In genomic region chr2:221025397-221025796, GRCh38 we compare ENCODE assay signal across 25 cellular contexts.
DNase-seq lines count a peak whose midpoint lies in the region; ATAC-seq, FAIRE-seq and TF ChIP-seq lines count a peak whose summit lies in the region.
"Had no signal": no experiment of that assay in that cellular context is flagged by ENCODE, and none has a peak within 500 bp of the region (broad histone marks: within the 10 kb centered on the region; RNA-seq: fewer than 3 reads in every experiment).

No MANE protein-coding gene starts in this region.

- H3K9me3 Mint-ChIP-seq in memory B cell, result no peaks in the 10 kb centered on the region
- no peaks in the 10 kb centered on the region for H3K9me3 Mint-ChIP-seq in activated T-helper 17 cell treated with anti-CD3 and anti-CD28 coated beads, Interleukin-2, amount 50 U/mL, for 72 hours

- POLR2A ChIA-PET in OCI-LY7 (lab: Charles Lee), result interaction anchor here (0.5 to 0.8 kb wide), 2 partner anchors 15 to 136 kb away, joined by 3 to 4 read pairs; no protein-coding TSS in a partner anchor

- no TSS peak for BruUV-seq in OCI-LY7 (replicated peaks; lab: Mats Ljungman, UMichigan)

- H3K27me3 Mint-ChIP-seq in memory B cell, result no peaks in the 10 kb centered on the region
- H3K27me3 Mint-ChIP-seq in activated T-helper 17 cell treated with anti-CD3 and anti-CD28 coated beads, Interleukin-2, amount 50 U/mL, for 72 hours, result peaks cover 6% of the 10 kb centered on the region

- H3K27ac ChIP-seq in OCI-LY7 (ENCODE audit: low read depth, low read length, poor library complexity, severe bottlenecking), result no peak overlapping the region
- H3K27ac ChIP-seq: body of pancreas, thoracic aorta had no signal

- H3K36me3 Mint-ChIP-seq in memory B cell, result no peaks in the 10 kb centered on the region
- no peaks in the 10 kb centered on the region for H3K36me3 Mint-ChIP-seq in activated T-helper 17 cell treated with anti-CD3 and anti-CD28 coated beads, Interleukin-2, amount 50 U/mL, for 72 hours (ENCODE audit: low read depth)

- H3K4me2 ChIP-seq in OCI-LY7 (ENCODE audit: low read length), result peak overlapping the region; percentile 31; the same call in 1 of the 2 replicates

- intact Hi-C loops in OCI-LY7 (cut with micrococcal nuclease; ENCODE audit: unreplicated experiment), result no loop called here

- no peaks in the 10 kb centered on the region for H3K36me3 ChIP-seq in OCI-LY7 (ENCODE audit: insufficient read depth, low read length)
- H3K36me3 ChIP-seq: thoracic aorta had no signal

- H4K20me1 ChIP-seq in OCI-LY7 (ENCODE audit: insufficient read depth, low read length), result no peaks in the 10 kb centered on the region

- H2AFZ ChIP-seq in OCI-LY7 (ENCODE audit: low read length), result peak overlapping the region; percentile 28; the same call in 1 of the 2 replicates

- ATAC-seq in GM21360 (IDR thresholded peaks at IDR 0.05; ENCODE audit: unreplicated experiment) (peak; percentile 65), memory B cell (ENCODE audit: low read depth) (peak; percentile 59), HG03442 (IDR thresholded peaks at IDR 0.05; ENCODE audit: unreplicated experiment) (no peak)
- no peak for ATAC-seq in activated T-helper 17 cell treated with anti-CD3 and anti-CD28 coated beads, Interleukin-2, amount 50 U/mL, for 72 hours (replicated peaks)
- ATAC-seq: body of pancreas, Panc1, SK-N-SH treated with all-trans-retinoic acid at 6 μM for 48 hours had no signal

- H3K4me3 ChIP-seq in OCI-LY7 (ENCODE audit: low read depth, low read length, poor library complexity, severe bottlenecking), result no peak overlapping the region
- H3K4me3 ChIP-seq: body of pancreas, lung, thoracic aorta had no signal

- no peak for TF ChIP-seq CTCF in OCI-LY7 (conservative IDR thresholded peaks at IDR 0.05; ENCODE audit: low read length)

- H3K4me3 Mint-ChIP-seq in memory B cell, result no peak overlapping the region
- no peak overlapping the region for H3K4me3 Mint-ChIP-seq in activated T-helper 17 cell treated with anti-CD3 and anti-CD28 coated beads, Interleukin-2, amount 50 U/mL, for 72 hours
- H3K4me3 Mint-ChIP-seq: nephron had no signal

- DNase-seq in ELR (ENCODE audit: low read depth) (peak; percentile 1), OCI-LY7 (ENCODE audit: low spot score) (peak; percentile 21), memory B cell (ENCODE audit: low spot score in 2 of 2) (no peak), hippocampal formation (lab: John Stamatoyannopoulos, UW) (no peak), urothelium cell line (ENCODE audit: low spot score) (no peak)
- DNase-seq: activated CD4-positive, alpha-beta T cell treated with anti-CD3 and anti-CD28 coated beads for 48 hours; activated CD8-positive, alpha-beta memory T cell treated with anti-CD3 and anti-CD28 coated beads, Interleukin-2, amount 50 U/mL, for 4 hours; AML-193; body of pancreas; cortex of kidney; foreskin melanocyte; KG1; NCI-H1105; NCI-H748 treated with DMSO at 0.1 percent for 48 hours; posterior cingulate gyrus; stimulated activated CD4-positive, alpha-beta T cell treated with anti-CD3 and anti-CD28 coated beads, Interleukin-2, amount 100 ng/mL, for 48 hours had no signal

- no peaks in the 10 kb centered on the region for H3K9me3 ChIP-seq in OCI-LY7 (ENCODE audit: low read length)
- H3K9me3 ChIP-seq: body of pancreas, thoracic aorta had no signal

- peaks cover 14% of the 10 kb centered on the region for H3K4me1 Mint-ChIP-seq in memory B cell
- H3K4me1 Mint-ChIP-seq in activated T-helper 17 cell treated with anti-CD3 and anti-CD28 coated beads, Interleukin-2, amount 50 U/mL, for 72 hours, result no peaks in the 10 kb centered on the region
- H3K4me1 Mint-ChIP-seq: nephron had no signal

- no peaks in the 10 kb centered on the region for H3K9me2 ChIP-seq in OCI-LY7 (ENCODE audit: insufficient read depth, low read length)

- CTCF ChIA-PET in OCI-LY7 (lab: Charles Lee; ENCODE audit: unreplicated experiment), result no interaction called here

- peaks cover 7% of the 10 kb centered on the region for H3K4me1 ChIP-seq in OCI-LY7 (ENCODE audit: insufficient read depth, low read length, poor library complexity, severe bottlenecking)
- H3K4me1 ChIP-seq: body of pancreas had no signal

- H3K27ac Mint-ChIP-seq in memory B cell, result peak overlapping the region; percentile 43
- H3K27ac Mint-ChIP-seq in activated T-helper 17 cell treated with anti-CD3 and anti-CD28 coated beads, Interleukin-2, amount 50 U/mL, for 72 hours, result no peak overlapping the region
- H3K27ac Mint-ChIP-seq: nephron had no signal

- H3K79me2 ChIP-seq in OCI-LY7 (ENCODE audit: insufficient read depth, low read depth, low read length), result no peaks in the 10 kb centered on the region

- no peak for FAIRE-seq in urothelium cell line (lab: Jason Lieb, UNC)
- FAIRE-seq: D721Med had no signal

Comparison
In these comparisons a context has a peak if more than half of its experiments do, and no peak if none do; other contexts are left out.
1. DNase-seq: peak in ELR (single experiment) and OCI-LY7 (single experiment); none in memory B cell (0 of 2), hippocampal formation (0 of 2) and urothelium cell line (single experiment).
2. ATAC-seq: peak in GM21360 (single experiment) and memory B cell (single experiment); none in activated T-helper 17 cell treated with anti-CD3 and anti-CD28 coated beads, Interleukin-2, amount 50 U/mL, for 72 hours (single experiment) and HG03442 (single experiment).